ENCODE assay signal across 1 cellular context in the genomic region with DNA sequence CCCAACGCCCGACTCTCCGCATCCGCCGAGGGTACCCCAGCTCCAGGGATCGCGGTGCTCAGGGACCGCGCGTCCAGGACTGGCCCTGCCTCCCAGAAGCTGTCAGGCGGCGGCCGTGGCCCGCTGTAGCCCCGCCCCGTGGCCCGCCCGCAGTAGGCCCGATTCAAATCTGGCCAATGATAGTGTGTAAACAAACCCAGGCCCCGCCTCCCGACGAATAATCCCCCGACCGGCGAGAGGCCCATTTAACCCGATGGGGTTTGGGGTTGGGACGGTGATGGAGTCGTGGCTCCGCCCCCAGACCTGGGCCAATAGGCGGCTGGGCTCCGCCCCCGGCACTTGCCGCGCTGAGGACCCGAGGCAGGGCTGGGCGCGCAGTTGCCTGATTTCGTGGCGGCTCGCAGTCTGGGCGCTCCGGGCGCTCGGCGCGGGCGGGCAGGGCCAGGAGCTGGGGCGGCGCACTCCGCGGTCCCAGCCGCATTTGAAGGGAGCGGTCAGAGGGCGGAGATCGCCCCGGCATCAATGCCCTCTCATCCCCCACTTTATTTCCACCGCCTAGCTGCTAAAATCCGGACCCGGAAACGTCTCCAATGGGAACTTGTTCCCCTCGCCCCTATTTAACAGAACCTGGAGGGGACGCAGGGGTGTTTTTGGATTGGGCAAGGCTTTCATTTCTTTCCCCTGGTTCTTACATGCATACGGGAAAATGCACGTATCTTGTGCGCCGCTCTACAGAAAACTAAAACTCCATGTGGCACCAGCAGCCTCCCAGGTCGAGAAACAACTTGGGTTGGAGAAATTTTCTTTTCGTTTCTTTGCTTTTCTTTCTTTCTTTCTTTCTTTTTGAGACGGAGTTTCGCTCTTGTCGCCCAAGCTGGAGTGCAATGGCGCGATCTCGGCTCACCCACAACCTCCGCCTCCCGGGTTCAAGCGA.
A peak's percentile ranks its signal among the peaks of the same experiment; 100 is the strongest.
TF ChIP-seq lines count a peak whose summit lies in the region.

No MANE protein-coding gene starts in this region.

TF ChIP-seq in HEK293, 187 proteins besides CTCF, POLR2A, EP300 and RAD21 (continued from another document and continues in another):
- TF ChIP-seq, protein P1, sequence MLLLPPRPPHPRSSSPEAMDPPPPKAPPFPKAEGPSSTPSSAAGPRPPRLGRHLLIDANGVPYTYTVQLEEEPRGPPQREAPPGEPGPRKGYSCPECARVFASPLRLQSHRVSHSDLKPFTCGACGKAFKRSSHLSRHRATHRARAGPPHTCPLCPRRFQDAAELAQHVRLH (tag by site-specific recombination; IDR thresholded peaks at IDR 0.05) = no peak
- TF ChIP-seq ZFP69B (tag by site-specific recombination; IDR thresholded peaks at IDR 0.05) (peak; percentile 67), PATZ1 (tag by site-specific recombination; IDR thresholded peaks at IDR 0.05) (peak; percentile 48), TRIM28 (IDR thresholded peaks at IDR 0.05; ENCODE audit: borderline replicate concordance, low read length) (no peak), ZNF747 (tag by site-specific recombination; IDR thresholded peaks at IDR 0.05) (no peak), ZNF544 (tag by site-specific recombination; IDR thresholded peaks at IDR 0.05) (no peak), ZEB2 (tag by site-specific recombination; IDR thresholded peaks at IDR 0.05) (0 out of 2 replicates have a peak, but pooled peaks have one; percentile 9), ZBTB17 (tag by site-specific recombination; IDR thresholded peaks at IDR 0.05) (peak; percentile 28; the same call in 1 of the 2 replicates), ZNF488 (tag by site-specific recombination; IDR thresholded peaks at IDR 0.05) (no peak), ZNF785 (tag by site-specific recombination; IDR thresholded peaks at IDR 0.05) (no peak), ZNF311 (tag by site-specific recombination; IDR thresholded peaks at IDR 0.05; ENCODE audit: borderline replicate concordance) (no peak), HOXC10 (CRISPR knock-in tag; IDR thresholded peaks at IDR 0.05) (no peak), ZNF658 (tag by site-specific recombination; IDR thresholded peaks at IDR 0.05) (no peak), EGR2 (tag by site-specific recombination; IDR thresholded peaks at IDR 0.05; ENCODE audit: low read depth) (peak; percentile 61), KLF16 (tag by site-specific recombination; IDR thresholded peaks at IDR 0.05) (0 out of 2 replicates have a peak, but pooled peaks have one; percentile 46), ZNF2 (tag by site-specific recombination; IDR thresholded peaks at IDR 0.05) (0 out of 2 replicates have a peak, but pooled peaks have one; percentile 47), ZNF548 (tag by site-specific recombination; IDR thresholded peaks at IDR 0.05) (no peak), SP7 (tag by site-specific recombination; IDR thresholded peaks at IDR 0.05) (peak; percentile 16; the same call in 1 of the 2 replicates), ZNF10 (tag by site-specific recombination; IDR thresholded peaks at IDR 0.05) (peak; percentile 24; the same call in 1 of the 2 replicates), ZNF585B (tag by site-specific recombination; IDR thresholded peaks at IDR 0.05) (no peak), ZNF521 (tag by site-specific recombination; IDR thresholded peaks at IDR 0.05) (no peak), TSHZ1 (tag by site-specific recombination; IDR thresholded peaks at IDR 0.05; ENCODE audit: borderline replicate concordance) (no peak), ZNF391 (tag by site-specific recombination; IDR thresholded peaks at IDR 0.05; ENCODE audit: borderline replicate concordance, low read depth) (no peak), ZNF664 (tag by site-specific recombination; IDR thresholded peaks at IDR 0.05) (no peak), ZNF791 (tag by site-specific recombination; IDR thresholded peaks at IDR 0.05) (no peak), SETDB1 (IDR thresholded peaks at IDR 0.05; ENCODE audit: insufficient read length, low read length) (no peak), KLF10 (tag by site-specific recombination; IDR thresholded peaks at IDR 0.05) (peak; percentile 89), ZNF121 (tag by site-specific recombination; IDR thresholded peaks at IDR 0.05) (no peak), SP3 (tag by site-specific recombination; IDR thresholded peaks at IDR 0.05) (peak; percentile 98), ZNF830 (tag by site-specific recombination; IDR thresholded peaks at IDR 0.05; ENCODE audit: low read depth) (no peak), IKZF3 (tag by site-specific recombination; IDR thresholded peaks at IDR 0.05) (0 out of 2 replicates have a peak, but pooled peaks have one; percentile 12), ZNF335 (tag by site-specific recombination; conservative IDR thresholded peaks at IDR 0.05) (peak; percentile 91), ZNF423 (tag by site-specific recombination; IDR thresholded peaks at IDR 0.05) (no peak), SCRT1 (tag by site-specific recombination; IDR thresholded peaks at IDR 0.05; ENCODE audit: borderline replicate concordance) (no peak), PRDM10 (tag by site-specific recombination; IDR thresholded peaks at IDR 0.05) (peak; percentile 41), PRDM4 (tag by site-specific recombination; IDR thresholded peaks at IDR 0.05) (0 out of 2 replicates have a peak, but pooled peaks have one; percentile 54), SP2 (tag by site-specific recombination; IDR thresholded peaks at IDR 0.05) (peak; percentile 97), ZBTB8A (tag by site-specific recombination; IDR thresholded peaks at IDR 0.05) (peak; percentile 99), GLIS1 (tag by site-specific recombination; IDR thresholded peaks at IDR 0.05) (peak; percentile 51)
- TF ChIP-seq, protein P2, sequence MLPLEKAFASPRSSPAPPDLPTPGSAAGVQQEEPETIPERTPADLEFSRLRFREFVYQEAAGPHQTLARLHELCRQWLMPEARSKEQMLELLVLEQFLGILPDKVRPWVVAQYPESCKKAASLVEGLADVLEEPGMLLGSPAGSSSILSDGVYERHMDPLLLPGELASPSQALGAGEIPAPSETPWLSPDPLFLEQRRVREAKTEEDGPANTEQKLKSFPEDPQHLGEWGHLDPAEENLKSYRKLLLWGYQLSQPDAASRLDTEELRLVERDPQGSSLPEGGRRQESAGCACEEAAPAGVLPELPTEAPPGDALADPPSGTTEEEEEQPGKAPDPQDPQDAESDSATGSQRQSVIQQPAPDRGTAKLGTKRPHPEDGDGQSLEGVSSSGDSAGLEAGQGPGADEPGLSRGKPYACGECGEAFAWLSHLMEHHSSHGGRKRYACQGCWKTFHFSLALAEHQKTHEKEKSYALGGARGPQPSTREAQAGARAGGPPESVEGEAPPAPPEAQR (tag by site-specific recombination; IDR thresholded peaks at IDR 0.05) = no peak
- TF ChIP-seq, protein P3, sequence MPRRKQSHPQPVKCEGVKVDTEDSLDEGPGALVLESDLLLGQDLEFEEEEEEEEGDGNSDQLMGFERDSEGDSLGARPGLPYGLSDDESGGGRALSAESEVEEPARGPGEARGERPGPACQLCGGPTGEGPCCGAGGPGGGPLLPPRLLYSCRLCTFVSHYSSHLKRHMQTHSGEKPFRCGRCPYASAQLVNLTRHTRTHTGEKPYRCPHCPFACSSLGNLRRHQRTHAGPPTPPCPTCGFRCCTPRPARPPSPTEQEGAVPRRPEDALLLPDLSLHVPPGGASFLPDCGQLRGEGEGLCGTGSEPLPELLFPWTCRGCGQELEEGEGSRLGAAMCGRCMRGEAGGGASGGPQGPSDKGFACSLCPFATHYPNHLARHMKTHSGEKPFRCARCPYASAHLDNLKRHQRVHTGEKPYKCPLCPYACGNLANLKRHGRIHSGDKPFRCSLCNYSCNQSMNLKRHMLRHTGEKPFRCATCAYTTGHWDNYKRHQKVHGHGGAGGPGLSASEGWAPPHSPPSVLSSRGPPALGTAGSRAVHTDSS (tag by site-specific recombination; IDR thresholded peaks at IDR 0.05) = peak; percentile 33; the same call in 1 of the 2 replicates
